Comparison of ENCODE assay signal across 1 cellular context in the genomic region with DNA sequence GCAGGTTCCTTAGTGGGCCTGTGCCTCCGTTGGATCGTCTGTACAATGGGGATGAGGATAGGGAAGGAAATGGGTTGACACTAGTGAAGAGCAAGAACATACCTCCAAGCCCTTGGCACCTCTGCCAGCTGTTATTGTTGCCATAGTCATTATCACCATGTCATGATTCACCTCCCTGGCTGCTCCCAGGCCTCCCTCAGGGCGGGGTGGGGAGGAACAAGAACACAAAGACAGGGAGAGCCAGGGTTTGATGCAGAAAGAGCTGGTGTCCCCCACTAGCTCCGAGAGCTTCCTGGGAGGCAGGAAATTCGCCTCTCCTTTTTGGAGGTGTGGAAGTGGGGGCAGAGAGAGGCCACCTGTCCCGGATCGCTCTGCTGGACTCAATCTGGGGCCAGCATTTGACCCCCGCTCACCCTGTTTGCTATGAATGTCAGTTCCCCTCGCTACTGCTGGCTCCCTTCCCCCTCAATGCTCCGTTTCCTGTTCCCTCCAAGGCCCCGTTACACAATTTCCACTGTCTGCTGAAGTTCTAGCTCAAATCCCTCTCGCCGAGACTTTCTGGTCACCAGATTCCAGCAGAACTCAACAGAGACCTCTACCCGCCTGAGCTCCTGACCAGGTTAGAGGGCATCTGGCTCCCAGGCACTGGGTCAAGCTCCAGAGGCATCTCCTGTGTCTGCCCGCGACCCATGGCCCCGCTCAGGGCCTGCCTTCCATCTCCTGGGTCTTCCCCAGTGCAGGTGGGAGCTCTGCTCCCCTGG.
TF ChIP-seq lines count a peak whose summit lies in the region.

No MANE protein-coding gene starts in this region.

TF ChIP-seq in GM23338, 12 proteins besides CTCF, POLR2A, EP300 and RAD21 (continued from another document):
- TF ChIP-seq, protein P1, sequence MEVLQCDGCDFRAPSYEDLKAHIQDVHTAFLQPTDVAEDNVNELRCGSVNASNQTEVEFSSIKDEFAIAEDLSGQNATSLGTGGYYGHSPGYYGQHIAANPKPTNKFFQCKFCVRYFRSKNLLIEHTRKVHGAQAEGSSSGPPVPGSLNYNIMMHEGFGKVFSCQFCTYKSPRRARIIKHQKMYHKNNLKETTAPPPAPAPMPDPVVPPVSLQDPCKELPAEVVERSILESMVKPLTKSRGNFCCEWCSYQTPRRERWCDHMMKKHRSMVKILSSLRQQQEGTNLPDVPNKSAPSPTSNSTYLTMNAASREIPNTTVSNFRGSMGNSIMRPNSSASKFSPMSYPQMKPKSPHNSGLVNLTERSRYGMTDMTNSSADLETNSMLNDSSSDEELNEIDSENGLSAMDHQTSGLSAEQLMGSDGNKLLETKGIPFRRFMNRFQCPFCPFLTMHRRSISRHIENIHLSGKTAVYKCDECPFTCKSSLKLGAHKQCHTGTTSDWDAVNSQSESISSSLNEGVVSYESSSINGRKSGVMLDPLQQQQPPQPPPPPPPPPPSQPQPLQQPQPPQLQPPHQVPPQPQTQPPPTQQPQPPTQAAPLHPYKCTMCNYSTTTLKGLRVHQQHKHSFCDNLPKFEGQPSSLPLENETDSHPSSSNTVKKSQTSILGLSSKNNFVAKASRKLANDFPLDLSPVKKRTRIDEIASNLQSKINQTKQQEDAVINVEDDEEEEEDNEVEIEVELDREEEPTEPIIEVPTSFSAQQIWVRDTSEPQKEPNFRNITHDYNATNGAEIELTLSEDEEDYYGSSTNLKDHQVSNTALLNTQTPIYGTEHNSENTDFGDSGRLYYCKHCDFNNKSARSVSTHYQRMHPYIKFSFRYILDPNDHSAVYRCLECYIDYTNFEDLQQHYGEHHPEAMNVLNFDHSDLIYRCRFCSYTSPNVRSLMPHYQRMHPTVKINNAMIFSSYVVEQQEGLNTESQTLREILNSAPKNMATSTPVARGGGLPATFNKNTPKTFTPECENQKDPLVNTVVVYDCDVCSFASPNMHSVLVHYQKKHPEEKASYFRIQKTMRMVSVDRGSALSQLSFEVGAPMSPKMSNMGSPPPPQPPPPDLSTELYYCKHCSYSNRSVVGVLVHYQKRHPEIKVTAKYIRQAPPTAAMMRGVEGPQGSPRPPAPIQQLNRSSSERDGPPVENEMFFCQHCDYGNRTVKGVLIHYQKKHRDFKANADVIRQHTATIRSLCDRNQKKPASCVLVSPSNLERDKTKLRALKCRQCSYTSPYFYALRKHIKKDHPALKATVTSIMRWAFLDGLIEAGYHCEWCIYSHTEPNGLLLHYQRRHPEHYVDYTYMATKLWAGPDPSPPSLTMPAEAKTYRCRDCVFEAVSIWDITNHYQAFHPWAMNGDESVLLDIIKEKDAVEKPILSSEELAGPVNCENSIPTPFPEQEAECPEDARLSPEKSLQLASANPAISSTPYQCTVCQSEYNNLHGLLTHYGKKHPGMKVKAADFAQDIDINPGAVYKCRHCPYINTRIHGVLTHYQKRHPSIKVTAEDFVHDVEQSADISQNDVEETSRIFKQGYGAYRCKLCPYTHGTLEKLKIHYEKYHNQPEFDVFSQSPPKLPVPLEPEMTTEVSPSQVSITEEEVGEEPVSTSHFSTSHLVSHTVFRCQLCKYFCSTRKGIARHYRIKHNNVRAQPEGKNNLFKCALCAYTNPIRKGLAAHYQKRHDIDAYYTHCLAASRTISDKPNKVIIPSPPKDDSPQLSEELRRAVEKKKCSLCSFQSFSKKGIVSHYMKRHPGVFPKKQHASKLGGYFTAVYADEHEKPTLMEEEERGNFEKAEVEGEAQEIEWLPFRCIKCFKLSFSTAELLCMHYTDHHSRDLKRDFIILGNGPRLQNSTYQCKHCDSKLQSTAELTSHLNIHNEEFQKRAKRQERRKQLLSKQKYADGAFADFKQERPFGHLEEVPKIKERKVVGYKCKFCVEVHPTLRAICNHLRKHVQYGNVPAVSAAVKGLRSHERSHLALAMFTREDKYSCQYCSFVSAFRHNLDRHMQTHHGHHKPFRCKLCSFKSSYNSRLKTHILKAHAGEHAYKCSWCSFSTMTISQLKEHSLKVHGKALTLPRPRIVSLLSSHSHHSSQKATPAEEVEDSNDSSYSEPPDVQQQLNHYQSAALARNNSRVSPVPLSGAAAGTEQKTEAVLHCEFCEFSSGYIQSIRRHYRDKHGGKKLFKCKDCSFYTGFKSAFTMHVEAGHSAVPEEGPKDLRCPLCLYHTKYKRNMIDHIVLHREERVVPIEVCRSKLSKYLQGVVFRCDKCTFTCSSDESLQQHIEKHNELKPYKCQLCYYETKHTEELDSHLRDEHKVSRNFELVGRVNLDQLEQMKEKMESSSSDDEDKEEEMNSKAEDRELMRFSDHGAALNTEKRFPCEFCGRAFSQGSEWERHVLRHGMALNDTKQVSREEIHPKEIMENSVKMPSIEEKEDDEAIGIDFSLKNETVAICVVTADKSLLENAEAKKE (CRISPR knock-in tag; IDR thresholded peaks at IDR 0.05), result no peak
- TF ChIP-seq, protein P2, sequence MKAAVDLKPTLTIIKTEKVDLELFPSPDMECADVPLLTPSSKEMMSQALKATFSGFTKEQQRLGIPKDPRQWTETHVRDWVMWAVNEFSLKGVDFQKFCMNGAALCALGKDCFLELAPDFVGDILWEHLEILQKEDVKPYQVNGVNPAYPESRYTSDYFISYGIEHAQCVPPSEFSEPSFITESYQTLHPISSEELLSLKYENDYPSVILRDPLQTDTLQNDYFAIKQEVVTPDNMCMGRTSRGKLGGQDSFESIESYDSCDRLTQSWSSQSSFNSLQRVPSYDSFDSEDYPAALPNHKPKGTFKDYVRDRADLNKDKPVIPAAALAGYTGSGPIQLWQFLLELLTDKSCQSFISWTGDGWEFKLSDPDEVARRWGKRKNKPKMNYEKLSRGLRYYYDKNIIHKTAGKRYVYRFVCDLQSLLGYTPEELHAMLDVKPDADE (IDR thresholded peaks at IDR 0.05), result no peak
- TF ChIP-seq JUNB (IDR thresholded peaks at IDR 0.05; ENCODE audit: unreplicated experiment) (no peak), EZH2phosphoT487 (IDR thresholded peaks at IDR 0.05; ENCODE audit: unreplicated experiment) (no peak)
